ENCODE assay signal across 1 cellular context in the genomic region with DNA sequence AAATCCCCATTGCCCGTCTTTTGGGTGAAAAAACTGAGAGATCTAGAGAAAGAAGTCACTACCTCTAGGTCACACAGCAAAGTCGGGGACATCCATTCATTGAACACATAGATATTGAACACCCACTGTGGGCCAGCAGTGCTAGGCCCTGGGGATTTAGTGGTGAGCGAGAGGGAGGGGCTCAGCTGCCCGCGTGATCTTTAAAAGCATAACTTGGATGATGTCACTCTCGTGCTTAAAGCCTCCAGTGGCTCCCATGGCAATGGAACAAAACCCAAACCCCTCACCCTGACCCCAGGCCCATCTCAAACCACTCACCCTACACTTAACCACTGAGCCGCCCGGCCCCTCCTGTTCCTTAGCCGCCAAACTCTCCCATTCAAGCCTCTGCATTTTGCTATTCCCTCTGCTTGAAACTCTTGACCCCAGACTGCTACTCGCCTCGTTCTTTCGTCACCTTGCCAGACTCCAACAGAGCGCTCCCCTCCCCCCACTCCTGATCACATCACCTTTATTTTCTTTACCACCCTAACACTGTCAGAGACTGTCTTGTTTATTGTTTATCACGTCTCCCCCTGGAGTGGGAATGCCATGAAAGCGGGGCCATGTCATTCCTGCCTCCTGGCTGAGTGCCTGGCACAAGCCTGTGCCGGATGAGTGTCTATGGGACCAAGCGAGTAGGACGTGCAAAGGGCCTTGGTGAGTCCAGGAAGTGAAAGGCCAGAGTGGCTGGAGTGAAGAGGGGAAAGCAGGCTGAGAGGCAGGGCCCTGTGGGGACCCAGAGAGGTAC.
TF ChIP-seq lines count a peak whose summit lies in the region.

No MANE protein-coding gene starts in this region.

TF ChIP-seq in K562, 482 proteins besides CTCF, POLR2A, EP300 and RAD21 (continued from another document and continues in another):
- TF ChIP-seq, protein P1, sequence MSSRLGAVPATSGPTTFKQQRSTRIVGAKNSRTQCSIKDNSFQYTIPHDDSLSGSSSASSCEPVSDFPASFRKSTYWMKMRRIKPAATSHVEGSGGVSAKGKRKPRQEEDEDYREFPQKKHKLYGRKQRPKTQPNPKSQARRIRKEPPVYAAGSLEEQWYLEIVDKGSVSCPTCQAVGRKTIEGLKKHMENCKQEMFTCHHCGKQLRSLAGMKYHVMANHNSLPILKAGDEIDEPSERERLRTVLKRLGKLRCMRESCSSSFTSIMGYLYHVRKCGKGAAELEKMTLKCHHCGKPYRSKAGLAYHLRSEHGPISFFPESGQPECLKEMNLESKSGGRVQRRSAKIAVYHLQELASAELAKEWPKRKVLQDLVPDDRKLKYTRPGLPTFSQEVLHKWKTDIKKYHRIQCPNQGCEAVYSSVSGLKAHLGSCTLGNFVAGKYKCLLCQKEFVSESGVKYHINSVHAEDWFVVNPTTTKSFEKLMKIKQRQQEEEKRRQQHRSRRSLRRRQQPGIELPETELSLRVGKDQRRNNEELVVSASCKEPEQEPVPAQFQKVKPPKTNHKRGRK (tag; IDR thresholded peaks at IDR 0.05) = no peak
- peak; percentile 92 for TF ChIP-seq LEF1 (IDR thresholded peaks at IDR 0.05)
- TF ChIP-seq CC2D1A (IDR thresholded peaks at IDR 0.05) = 0 out of 2 replicates have a peak, but pooled peaks have one; percentile 25
- peak; percentile 65; the same call in 1 of the 2 replicates for TF ChIP-seq NBN (IDR thresholded peaks at IDR 0.05; ENCODE audit: low read depth)
- TF ChIP-seq SMARCE1 (IDR thresholded peaks at IDR 0.05) = peak; percentile 73; the same call in 1 of the 2 replicates
- no peak for TF ChIP-seq ZNF586 (CRISPR knock-in tag; conservative IDR thresholded peaks at IDR 0.05)
- TF ChIP-seq, protein P2, sequence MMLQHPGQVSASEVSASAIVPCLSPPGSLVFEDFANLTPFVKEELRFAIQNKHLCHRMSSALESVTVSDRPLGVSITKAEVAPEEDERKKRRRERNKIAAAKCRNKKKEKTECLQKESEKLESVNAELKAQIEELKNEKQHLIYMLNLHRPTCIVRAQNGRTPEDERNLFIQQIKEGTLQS (IDR thresholded peaks at IDR 0.05) = peak; percentile 95
- TF ChIP-seq, protein P2 (CRISPR knock-in tag; conservative IDR thresholded peaks at IDR 0.05) = peak; percentile 78
- no peak for TF ChIP-seq PCBP2 (IDR thresholded peaks at IDR 0.05; ENCODE audit: low read depth, low read length, poor library complexity, severe bottlenecking)
- no peak for TF ChIP-seq ZBED1 (IDR thresholded peaks at IDR 0.05)
- TF ChIP-seq ZNF212 (CRISPR knock-in tag; IDR thresholded peaks at IDR 0.05) = no peak
- TF ChIP-seq HDAC1 (IDR thresholded peaks at IDR 0.05) = peak in 1 of 2 experiments; percentile 66; a peak in 1 of 4 replicates
- TF ChIP-seq ZNF431 (CRISPR knock-in tag; IDR thresholded peaks at IDR 0.05) = no peak
- peak; percentile 73; the same call in 1 of the 2 replicates for TF ChIP-seq NFRKB (IDR thresholded peaks at IDR 0.05; ENCODE audit: low read depth)
- TF ChIP-seq KLF1 (tag; IDR thresholded peaks at IDR 0.05) = no peak
- TF ChIP-seq BHLHE40 (IDR thresholded peaks at IDR 0.05; ENCODE audit: low read length) = peak; percentile 64
- no peak for TF ChIP-seq ETV5 (CRISPR knock-in tag; IDR thresholded peaks at IDR 0.05; ENCODE audit: low read depth)
- no peak for TF ChIP-seq ZBTB8A (IDR thresholded peaks at IDR 0.05; ENCODE audit: partially characterized antibody)
- TF ChIP-seq MIER1 (IDR thresholded peaks at IDR 0.05; ENCODE audit: low read depth) = no peak
- TF ChIP-seq CAMTA2 (CRISPR knock-in tag; conservative IDR thresholded peaks at IDR 0.05) = no peak
- no peak for TF ChIP-seq ZNF696 (CRISPR knock-in tag; conservative IDR thresholded peaks at IDR 0.05)
- no peak for TF ChIP-seq ZNF75A (CRISPR knock-in tag; IDR thresholded peaks at IDR 0.05)
- TF ChIP-seq TAF7 (tag; IDR thresholded peaks at IDR 0.05) = no peak
- TF ChIP-seq, protein P3, sequence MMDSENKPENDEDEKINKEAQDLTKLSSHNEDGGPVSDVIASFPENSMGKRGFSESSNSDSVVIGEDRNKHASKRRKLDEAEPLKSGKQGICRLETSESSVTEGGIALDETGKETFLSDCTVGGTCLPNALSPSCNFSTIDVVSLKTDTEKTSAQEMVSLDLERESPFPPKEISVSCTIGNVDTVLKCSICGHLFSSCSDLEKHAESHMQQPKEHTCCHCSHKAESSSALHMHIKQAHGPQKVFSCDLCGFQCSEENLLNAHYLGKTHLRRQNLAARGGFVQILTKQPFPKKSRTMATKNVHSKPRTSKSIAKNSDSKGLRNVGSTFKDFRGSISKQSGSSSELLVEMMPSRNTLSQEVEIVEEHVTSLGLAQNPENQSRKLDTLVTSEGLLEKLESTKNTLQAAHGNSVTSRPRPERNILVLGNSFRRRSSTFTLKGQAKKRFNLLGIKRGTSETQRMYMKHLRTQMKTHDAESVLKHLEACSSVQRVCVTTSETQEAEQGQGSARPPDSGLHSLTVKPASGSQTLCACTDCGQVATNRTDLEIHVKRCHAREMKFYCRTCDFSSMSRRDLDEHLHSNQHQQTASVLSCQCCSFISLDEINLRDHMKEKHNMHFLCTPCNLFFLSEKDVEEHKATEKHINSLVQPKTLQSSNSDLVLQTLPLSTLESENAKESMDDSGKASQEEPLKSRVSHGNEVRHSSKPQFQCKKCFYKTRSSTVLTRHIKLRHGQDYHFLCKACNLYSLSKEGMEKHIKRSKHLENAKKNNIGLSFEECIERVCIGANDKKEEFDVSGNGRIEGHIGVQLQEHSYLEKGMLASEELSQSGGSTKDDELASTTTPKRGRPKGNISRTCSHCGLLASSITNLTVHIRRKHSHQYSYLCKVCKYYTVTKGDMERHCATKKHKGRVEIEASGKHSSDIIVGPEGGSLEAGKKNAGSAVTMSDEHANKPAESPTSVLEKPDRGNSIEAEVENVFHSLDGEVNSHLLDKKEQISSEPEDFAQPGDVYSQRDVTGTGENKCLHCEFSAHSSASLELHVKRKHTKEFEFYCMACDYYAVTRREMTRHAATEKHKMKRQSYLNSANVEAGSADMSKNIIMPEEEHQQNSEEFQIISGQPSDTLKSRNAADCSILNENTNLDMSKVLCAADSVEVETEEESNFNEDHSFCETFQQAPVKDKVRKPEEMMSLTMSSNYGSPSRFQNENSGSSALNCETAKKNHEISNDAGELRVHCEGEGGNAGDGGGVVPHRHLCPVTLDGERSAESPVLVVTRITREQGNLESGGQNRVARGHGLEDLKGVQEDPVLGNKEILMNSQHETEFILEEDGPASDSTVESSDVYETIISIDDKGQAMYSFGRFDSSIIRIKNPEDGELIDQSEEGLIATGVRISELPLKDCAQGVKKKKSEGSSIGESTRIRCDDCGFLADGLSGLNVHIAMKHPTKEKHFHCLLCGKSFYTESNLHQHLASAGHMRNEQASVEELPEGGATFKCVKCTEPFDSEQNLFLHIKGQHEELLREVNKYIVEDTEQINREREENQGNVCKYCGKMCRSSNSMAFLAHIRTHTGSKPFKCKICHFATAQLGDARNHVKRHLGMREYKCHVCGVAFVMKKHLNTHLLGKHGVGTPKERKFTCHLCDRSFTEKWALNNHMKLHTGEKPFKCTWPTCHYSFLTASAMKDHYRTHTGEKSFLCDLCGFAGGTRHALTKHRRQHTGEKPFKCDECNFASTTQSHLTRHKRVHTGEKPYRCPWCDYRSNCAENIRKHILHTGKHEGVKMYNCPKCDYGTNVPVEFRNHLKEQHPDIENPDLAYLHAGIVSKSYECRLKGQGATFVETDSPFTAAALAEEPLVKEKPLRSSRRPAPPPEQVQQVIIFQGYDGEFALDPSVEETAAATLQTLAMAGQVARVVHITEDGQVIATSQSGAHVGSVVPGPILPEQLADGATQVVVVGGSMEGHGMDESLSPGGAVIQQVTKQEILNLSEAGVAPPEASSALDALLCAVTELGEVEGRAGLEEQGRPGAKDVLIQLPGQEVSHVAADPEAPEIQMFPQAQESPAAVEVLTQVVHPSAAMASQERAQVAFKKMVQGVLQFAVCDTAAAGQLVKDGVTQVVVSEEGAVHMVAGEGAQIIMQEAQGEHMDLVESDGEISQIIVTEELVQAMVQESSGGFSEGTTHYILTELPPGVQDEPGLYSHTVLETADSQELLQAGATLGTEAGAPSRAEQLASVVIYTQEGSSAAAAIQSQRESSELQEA (IDR thresholded peaks at IDR 0.05; ENCODE audit: low read depth) = no peak
- TF ChIP-seq BDP1 (IDR thresholded peaks at IDR 0.05; ENCODE audit: insufficient read depth, insufficient read length) = no peak
- TF ChIP-seq CHCHD3 (CRISPR knock-in tag; IDR thresholded peaks at IDR 0.05) = no peak
- TF ChIP-seq DMBX1 (CRISPR knock-in tag; IDR thresholded peaks at IDR 0.05; ENCODE audit: borderline replicate concordance) = no peak
- TF ChIP-seq KLF10 (CRISPR knock-in tag; IDR thresholded peaks at IDR 0.05) = no peak
- no peak for TF ChIP-seq SMARCB1 (IDR thresholded peaks at IDR 0.05; ENCODE audit: insufficient read length, low read depth)
- TF ChIP-seq, protein P4, sequence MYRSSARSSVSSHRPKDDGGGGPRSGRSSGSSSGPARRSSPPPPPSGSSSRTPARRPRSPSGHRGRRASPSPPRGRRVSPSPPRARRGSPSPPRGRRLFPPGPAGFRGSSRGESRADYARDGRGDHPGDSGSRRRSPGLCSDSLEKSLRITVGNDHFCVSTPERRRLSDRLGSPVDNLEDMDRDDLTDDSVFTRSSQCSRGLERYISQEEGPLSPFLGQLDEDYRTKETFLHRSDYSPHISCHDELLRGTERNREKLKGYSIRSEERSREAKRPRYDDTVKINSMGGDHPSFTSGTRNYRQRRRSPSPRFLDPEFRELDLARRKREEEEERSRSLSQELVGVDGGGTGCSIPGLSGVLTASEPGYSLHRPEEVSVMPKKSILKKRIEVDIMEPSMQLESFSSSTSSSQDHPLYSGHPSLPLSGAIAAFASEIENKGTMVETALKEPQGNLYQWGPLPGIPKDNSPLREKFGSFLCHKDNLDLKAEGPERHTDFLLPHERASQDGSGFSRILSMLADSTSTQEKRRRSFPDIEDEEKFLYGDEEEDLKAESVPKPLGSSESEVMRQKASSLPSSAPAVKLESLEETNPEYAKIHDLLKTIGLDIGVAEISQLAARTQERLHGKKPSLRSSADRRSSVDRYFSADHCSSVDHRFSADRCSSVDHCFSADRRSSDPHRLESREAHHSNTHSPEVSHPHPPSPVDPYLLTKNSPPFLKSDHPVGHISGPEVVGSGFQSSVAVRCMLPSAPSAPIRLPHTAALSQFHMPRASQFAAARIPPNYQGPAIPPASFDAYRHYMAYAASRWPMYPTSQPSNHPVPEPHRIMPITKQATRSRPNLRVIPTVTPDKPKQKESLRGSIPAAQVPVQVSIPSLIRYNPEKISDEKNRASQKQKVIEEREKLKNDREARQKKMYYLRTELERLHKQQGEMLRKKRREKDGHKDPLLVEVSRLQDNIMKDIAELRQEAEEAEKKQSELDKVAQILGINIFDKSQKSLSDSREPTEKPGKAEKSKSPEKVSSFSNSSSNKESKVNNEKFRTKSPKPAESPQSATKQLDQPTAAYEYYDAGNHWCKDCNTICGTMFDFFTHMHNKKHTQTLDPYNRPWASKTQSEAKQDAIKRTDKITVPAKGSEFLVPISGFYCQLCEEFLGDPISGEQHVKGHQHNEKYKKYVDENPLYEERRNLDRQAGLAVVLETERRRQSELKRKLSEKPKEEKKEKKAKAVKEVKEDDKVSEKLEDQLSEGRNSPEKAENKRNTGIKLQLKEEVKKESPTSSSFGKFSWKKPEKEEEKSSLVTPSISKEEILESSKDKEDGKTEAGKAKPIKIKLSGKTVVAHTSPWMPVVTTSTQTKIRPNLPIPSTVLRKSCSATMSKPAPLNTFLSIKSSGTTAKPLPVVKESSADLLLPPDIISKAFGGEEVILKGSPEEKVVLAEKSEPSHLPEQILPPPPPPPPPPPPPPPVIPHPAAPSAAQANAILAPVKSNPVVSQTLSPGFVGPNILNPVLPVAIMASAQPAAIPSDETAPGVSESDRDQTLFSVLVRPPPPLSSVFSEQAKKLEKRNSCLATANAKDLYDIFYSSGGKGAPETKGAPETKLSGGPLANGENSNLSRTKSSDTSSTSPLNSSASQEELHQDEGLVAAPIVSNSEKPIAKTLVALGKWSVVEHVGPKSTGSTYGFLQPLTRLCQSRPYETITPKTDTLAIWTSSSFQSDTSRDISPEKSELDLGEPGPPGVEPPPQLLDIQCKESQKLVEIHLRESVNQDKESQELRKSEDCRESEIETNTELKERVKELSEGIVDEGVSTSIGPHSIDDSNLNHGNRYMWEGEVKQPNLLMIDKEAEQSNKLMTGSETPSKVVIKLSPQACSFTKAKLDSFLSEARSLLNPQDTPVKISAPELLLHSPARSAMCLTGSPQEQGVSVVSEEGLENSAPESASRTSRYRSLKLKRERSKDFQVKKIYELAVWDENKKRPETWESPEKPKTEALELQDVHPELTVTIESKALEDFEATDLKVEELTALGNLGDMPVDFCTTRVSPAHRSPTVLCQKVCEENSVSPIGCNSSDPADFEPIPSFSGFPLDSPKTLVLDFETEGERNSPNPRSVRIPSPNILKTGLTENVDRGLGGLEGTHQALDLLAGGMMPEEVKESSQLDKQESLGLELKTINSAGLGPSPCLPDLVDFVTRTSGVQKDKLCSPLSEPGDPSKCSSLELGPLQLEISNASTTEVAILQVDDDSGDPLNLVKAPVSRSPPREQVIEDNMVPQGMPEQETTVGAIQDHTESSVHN (IDR thresholded peaks at IDR 0.05; ENCODE audit: borderline replicate concordance in 1 of 2, low read depth in 1 of 2) = peak in 1 of 2 experiments; percentile 81; a peak in 1 of 4 replicates
- TF ChIP-seq, protein P5, sequence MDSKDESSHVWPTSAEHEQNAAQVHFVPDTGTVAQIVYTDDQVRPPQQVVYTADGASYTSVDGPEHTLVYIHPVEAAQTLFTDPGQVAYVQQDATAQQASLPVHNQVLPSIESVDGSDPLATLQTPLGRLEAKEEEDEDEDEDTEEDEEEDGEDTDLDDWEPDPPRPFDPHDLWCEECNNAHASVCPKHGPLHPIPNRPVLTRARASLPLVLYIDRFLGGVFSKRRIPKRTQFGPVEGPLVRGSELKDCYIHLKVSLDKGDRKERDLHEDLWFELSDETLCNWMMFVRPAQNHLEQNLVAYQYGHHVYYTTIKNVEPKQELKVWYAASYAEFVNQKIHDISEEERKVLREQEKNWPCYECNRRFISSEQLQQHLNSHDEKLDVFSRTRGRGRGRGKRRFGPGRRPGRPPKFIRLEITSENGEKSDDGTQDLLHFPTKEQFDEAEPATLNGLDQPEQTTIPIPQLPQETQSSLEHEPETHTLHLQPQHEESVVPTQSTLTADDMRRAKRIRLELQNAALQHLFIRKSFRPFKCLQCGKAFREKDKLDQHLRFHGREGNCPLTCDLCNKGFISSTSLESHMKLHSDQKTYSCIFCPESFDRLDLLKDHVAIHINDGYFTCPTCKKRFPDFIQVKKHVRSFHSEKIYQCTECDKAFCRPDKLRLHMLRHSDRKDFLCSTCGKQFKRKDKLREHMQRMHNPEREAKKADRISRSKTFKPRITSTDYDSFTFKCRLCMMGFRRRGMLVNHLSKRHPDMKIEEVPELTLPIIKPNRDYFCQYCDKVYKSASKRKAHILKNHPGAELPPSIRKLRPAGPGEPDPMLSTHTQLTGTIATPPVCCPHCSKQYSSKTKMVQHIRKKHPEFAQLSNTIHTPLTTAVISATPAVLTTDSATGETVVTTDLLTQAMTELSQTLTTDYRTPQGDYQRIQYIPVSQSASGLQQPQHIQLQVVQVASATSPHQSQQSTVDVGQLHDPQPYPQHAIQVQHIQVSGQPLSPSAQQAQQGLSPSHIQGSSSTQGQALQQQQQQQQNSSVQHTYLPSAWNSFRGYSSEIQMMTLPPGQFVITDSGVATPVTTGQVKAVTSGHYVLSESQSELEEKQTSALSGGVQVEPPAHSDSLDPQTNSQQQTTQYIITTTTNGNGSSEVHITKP (IDR thresholded peaks at IDR 0.05; ENCODE audit: partially characterized antibody) = no peak
- no peak for TF ChIP-seq TCFL5 (CRISPR knock-in tag; conservative IDR thresholded peaks at IDR 0.05)
- TF ChIP-seq SRSF1 (IDR thresholded peaks at IDR 0.05; ENCODE audit: low read depth, low read length) = no peak
- TF ChIP-seq TFAM (CRISPR knock-in tag; conservative IDR thresholded peaks at IDR 0.05) = no peak
- TF ChIP-seq ZNF780A (CRISPR knock-in tag; IDR thresholded peaks at IDR 0.05) = no peak
